8 cellular contexts compared by ENCODE assay signal in the genomic region with DNA sequence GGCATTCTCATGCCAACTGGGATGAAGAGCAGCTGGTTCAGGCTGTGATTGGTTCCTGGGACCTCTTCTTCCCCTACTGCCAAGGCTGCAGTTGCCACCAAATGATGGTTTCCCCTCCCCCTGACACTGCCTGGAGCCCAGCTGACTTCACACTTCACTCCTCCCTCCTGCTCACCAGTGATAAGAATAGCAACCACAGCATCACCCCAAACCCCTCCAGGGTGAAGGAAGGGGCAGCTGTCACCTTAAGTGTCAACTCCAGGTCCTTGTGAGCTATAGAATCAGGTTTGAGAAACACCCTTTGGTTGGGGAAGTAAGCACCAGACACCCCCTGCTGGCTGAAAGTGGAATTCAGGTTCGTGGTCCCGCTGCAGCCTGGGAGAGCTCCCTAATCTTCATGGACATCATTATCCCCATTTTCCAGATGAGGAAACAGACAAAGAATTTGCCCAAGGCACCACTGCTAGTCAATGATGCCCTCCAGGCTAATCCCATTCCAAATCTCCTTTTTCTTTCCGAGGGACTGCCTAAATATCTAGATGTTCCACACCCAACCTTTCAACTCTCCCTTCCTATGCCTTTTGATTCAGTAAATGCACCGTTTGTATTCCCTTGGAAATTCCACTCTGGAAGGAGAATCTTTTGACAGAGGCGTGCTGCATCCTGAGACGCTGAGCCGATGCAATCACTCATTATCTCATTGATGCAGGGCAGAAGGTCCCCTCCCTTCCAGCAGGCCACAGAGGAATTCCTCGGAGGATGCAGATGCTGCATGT. TPM values are rescaled to one million over a fixed set of nuclear protein-coding genes. Genes with fewer than 3 reads are reported as not detected.
DNase-seq lines count a peak whose midpoint lies in the region; ATAC-seq and TF ChIP-seq lines count a peak whose summit lies in the region.

No MANE protein-coding gene starts in this region.

- no peaks in the 10 kb centered on the region for H3K9me3 ChIP-seq in left lung

- no peak overlapping the region for H3K4me3 ChIP-seq in left lung

- peaks cover 0 to 38% of the 10 kb centered on the region in 2 donors for H3K27me3 ChIP-seq in left lung

- DNase-seq in G401 (ENCODE audit: low spot score) = peak; percentile 46
- peak; percentile 46 for DNase-seq in UCSD-AML1 (lab: John Stamatoyannopoulos, UW; ENCODE audit: unreplicated experiment)
- DNase-seq in central memory CD4-positive, alpha-beta T cell = peak; percentile 23
- DNase-seq in left lung = peak in 1 of 2 donors; percentile 41
- peak; percentile 32 for DNase-seq in stimulated activated CD8-positive, alpha-beta memory T cell treated with anti-CD3 and anti-CD28 coated beads, Interleukin-12 subunit alpha, Interleukin-12 subunit beta, amount 100 ng/mL, for 1 hour (ENCODE audit: low read depth)

- H3K27ac ChIP-seq in left lung = no peak overlapping the region

- ATAC-seq in left lung (peak; percentile 63), HG03457 (IDR thresholded peaks at IDR 0.05; ENCODE audit: unreplicated experiment) (no peak), HG03108 (IDR thresholded peaks at IDR 0.05; ENCODE audit: unreplicated experiment) (no peak)

- H3K4me1 ChIP-seq in left lung = no peaks in the 10 kb centered on the region

- no peaks in the 10 kb centered on the region for H3K36me3 ChIP-seq in left lung

- intact Hi-C loops in left lung (cut with DNase I) = no loop called here

- TF ChIP-seq CTCF in LNCAP (IDR thresholded peaks at IDR 0.05) (peak; percentile 84), left lung (IDR thresholded peaks at IDR 0.05) (peak; percentile 53 to 73)

- in situ Hi-C loops in G401 (cut with HindIII; ENCODE audit: low sequenced_read_pairs) = no loop called here

RNA-seq across cellular contexts. Expression of a gene that starts 50.5 kb away (rescaled TPM):
- total RNA-seq in G401 (2014; rRNA removed; shearing (Covaris generic)) = 52.4 and 60.4 TPM in 2 replicates
- total RNA-seq in left lung = 10 to 100 TPM; 24.5 to 27.8 TPM
